ENCODE assay signal across 18 cellular contexts in genomic region chr22:23708270-23708669, GRCh38. TPM values are rescaled to one million over a fixed set of nuclear protein-coding genes. Genes with fewer than 3 reads are reported as not detected.
"Had no signal": no experiment of that assay in that cellular context is flagged by ENCODE, and none has a peak within 500 bp of the region (broad histone marks: within the 10 kb centered on the region; RNA-seq: fewer than 3 reads in every experiment).

No MANE protein-coding gene starts in this region.

- H3K9me3 ChIP-seq: gastroesophageal sphincter, left lung, psoas muscle, SJCRH30, testis, upper lobe of right lung had no signal

- H3K4me1 ChIP-seq: gastroesophageal sphincter, left lung, psoas muscle, SJCRH30, testis, upper lobe of right lung had no signal

- H3K27me3 Mint-ChIP-seq: dendritic cell treated with granulocyte-macrophage colony-stimulating factor and Interleukin-4, amounts not matched to agents 40 ng/mL and 50 ng/mL, for 4 days had no signal

- H3K4me1 Mint-ChIP-seq: nephron progenitor cell had no signal

- DNase-seq: activated CD4-positive, alpha-beta T cell treated with anti-CD3 and anti-CD28 coated beads for 4 hours; activated effector memory CD4-positive, alpha-beta T cell treated with anti-CD3 and anti-CD28 coated beads, Interleukin-2, amount 50 U/mL, for 16 hours; central memory CD4-positive, alpha-beta T cell; left lung; nephron progenitor cell; psoas muscle; SJCRH30; stimulated activated CD4-positive, alpha-beta T cell treated with anti-CD3 and anti-CD28 coated beads, Interleukin-2, amount 100 ng/mL, for 24 hours; stimulated activated naive CD4-positive, alpha-beta T cell treated with Interleukin-2 at 50 U/mL for 16 hours; T1000; testis; upper lobe of right lung had no signal

- H3K9me3 Mint-ChIP-seq: dendritic cell treated with granulocyte-macrophage colony-stimulating factor and Interleukin-4, amounts not matched to agents 40 ng/mL and 50 ng/mL, for 4 days; nephron progenitor cell had no signal

- H3K4me3 Mint-ChIP-seq: dendritic cell treated with granulocyte-macrophage colony-stimulating factor and Interleukin-4, amounts not matched to agents 40 ng/mL and 50 ng/mL, for 4 days; nephron progenitor cell had no signal

- ATAC-seq: gastroesophageal sphincter, left lung, psoas muscle, sciatic nerve, upper lobe of right lung had no signal

- H3K27me3 ChIP-seq: gastroesophageal sphincter, left lung, SJCRH30, testis, upper lobe of right lung had no signal

- H3K4me3 ChIP-seq: gastroesophageal sphincter, left lung, psoas muscle, SJCRH30, testis, upper lobe of right lung had no signal

- H3K27ac ChIP-seq: gastroesophageal sphincter, left lung, psoas muscle, SJCRH30, testis, upper lobe of right lung had no signal

- H3K27ac Mint-ChIP-seq: dendritic cell treated with granulocyte-macrophage colony-stimulating factor and Interleukin-4, amounts not matched to agents 40 ng/mL and 50 ng/mL, for 4 days; nephron progenitor cell had no signal

RNA-seq across cellular contexts. Expression of gene RGL4, which starts 17.5 kb away (rescaled TPM):
- total RNA-seq: epithelial cell of proximal tubule, SJCRH30 had no signal

RNA-seq across cellular contexts. Expression of gene VPREB3, which starts 46.0 kb away (rescaled TPM):
- total RNA-seq: epithelial cell of proximal tubule, left lung, mucosa of gallbladder, omental fat pad, sciatic nerve, upper lobe of right lung had no signal

RNA-seq across cellular contexts. Expression of gene C22orf15, which starts 54.5 kb away (rescaled TPM):
- total RNA-seq: omental fat pad, SJCRH30, upper lobe of right lung had no signal
